ENCODE assay signal across 17 cellular contexts in the genomic region with DNA sequence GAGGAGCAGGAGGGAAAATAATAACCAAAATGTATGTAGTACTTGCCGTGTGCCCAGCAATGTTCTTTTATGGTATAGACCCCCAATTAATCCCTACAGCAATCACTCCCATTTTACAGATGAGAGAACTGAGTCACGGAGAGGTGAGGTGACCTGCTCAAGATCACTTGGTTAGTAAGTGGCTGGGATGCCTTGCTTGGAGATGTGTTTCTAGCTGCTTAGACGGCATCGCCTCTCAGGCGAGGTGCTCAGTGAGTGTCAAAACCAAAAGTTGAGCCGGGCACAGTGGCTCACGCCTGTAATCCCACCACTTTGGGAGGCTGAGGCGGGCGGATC.
DNase-seq lines count a peak whose midpoint lies in the region; ATAC-seq and TF ChIP-seq lines count a peak whose summit lies in the region.
"Had no signal": no experiment of that assay in that cellular context is flagged by ENCODE, and none has a peak within 500 bp of the region (broad histone marks: within the 10 kb centered on the region; RNA-seq: fewer than 3 reads in every experiment).

No MANE protein-coding gene starts in this region.

- H3K23ac ChIP-seq in neuronal stem cell (ENCODE audit: low read depth, low read length, poor library complexity): no peak overlapping the region

- H2BK12ac ChIP-seq in neuronal stem cell (ENCODE audit: low read length): no peak overlapping the region

- DNase-seq in SJSA1 (ENCODE audit: low read depth in 1 of 2, low spot score in 2 of 2): no peak
- no peak for DNase-seq in coronary artery (ENCODE audit: low spot score)
- DNase-seq in neuronal stem cell (ENCODE audit: low spot score): no peak
- DNase-seq in thyroid gland: no peak
- no peak for DNase-seq in effector memory CD4-positive, alpha-beta T cell
- DNase-seq in activated CD4-positive, alpha-beta T cell treated with anti-CD3 and anti-CD28 coated beads for 1 hour: no peak
- DNase-seq: activated CD8-positive, alpha-beta memory T cell treated with anti-CD3 and anti-CD28 coated beads, Interleukin-2, amount 10 ng/mL, durations not matched to agents 7 days and 5 days; activated naive CD4-positive, alpha-beta T cell treated with Interleukin-2 at 50 U/mL for 16 hours; DMS79; midbrain; MM.1S; NCI-H2081 treated with DMSO at 0.1 percent for 48 hours; NCI-H526 treated with DMSO at 0.1 percent for 48 hours; pancreas; Peyer's patch; T-cell had no signal

- no peak overlapping the region for H2AFZ ChIP-seq in neuronal stem cell (ENCODE audit: low read length)

- H2BK120ac ChIP-seq in neuronal stem cell (ENCODE audit: low read depth, low read length): no peak overlapping the region

- no peak overlapping the region for H2AK5ac ChIP-seq in neuronal stem cell (ENCODE audit: low read depth, low read length)

- H3K4ac ChIP-seq in neuronal stem cell (ENCODE audit: low read length): no peak overlapping the region

- peak overlapping the region; percentile 35 for H3K27ac ChIP-seq in SJSA1
- peak overlapping the region; percentile 50 to 88 for H3K27ac ChIP-seq in coronary artery
- H3K27ac ChIP-seq in neuronal stem cell (replicated peaks; ENCODE audit: low read length): no peak overlapping the region
- peak overlapping the region; percentile 19 to 74 (median 44) for H3K27ac ChIP-seq in thyroid gland
- H3K27ac ChIP-seq in effector memory CD4-positive, alpha-beta T cell (ENCODE audit: insufficient read depth, low read length, poor library complexity, severe bottlenecking): no peak overlapping the region

- no peak overlapping the region for H3K9ac ChIP-seq in neuronal stem cell (ENCODE audit: low read depth, low read length, poor library complexity)

- TF ChIP-seq CTCF in coronary artery (IDR thresholded peaks at IDR 0.05): no peak
- no peak for TF ChIP-seq CTCF in thyroid gland (IDR thresholded peaks at IDR 0.05)

- no peak for TF ChIP-seq POLR2A in thyroid gland (IDR thresholded peaks at IDR 0.05)

- no peak overlapping the region for H3K18ac ChIP-seq in neuronal stem cell (ENCODE audit: low read length)

- intact Hi-C loops in thyroid gland (cut with DNase I): no loop called here

- WGBS in neuronal stem cell (ENCODE audit: extremely low coverage in 2 of 2, insufficient read length in 2 of 2, insufficient replicate concordance in 1 of 2), 2 donors: no CpG with 5 or more reads among the region's 9 CpGs
- WGBS in thyroid gland, 2 donors: 92 to 96% methylated on average over 9 of the region's 9 CpGs

- H2BK15ac ChIP-seq in neuronal stem cell (ENCODE audit: low read length): peak overlapping the region; percentile 30

- ATAC-seq in GM19328 (IDR thresholded peaks at IDR 0.05; ENCODE audit: unreplicated experiment): no peak
- ATAC-seq: activated CD8-positive, alpha-beta memory T cell treated with anti-CD3 and anti-CD28 coated beads, Interleukin-2, amount 10 ng/mL, durations not matched to agents 7 days and 5 days; T-cell had no signal

- H4K91ac ChIP-seq in neuronal stem cell (ENCODE audit: low read depth, low read length, poor library complexity): no peak overlapping the region

- H3K9me3 ChIP-seq in SJSA1 (replicated peaks): no peaks in the 10 kb centered on the region
- H3K9me3 ChIP-seq in neuronal stem cell (replicated peaks in 1 of 2; ENCODE audit: control insufficient read depth in 2 of 2, insufficient read depth in 1 of 2, low read depth in 1 of 2, low read length in 2 of 2): no peaks in the 10 kb centered on the region
- no peaks in the 10 kb centered on the region for H3K9me3 ChIP-seq in thyroid gland
- H3K9me3 ChIP-seq in effector memory CD4-positive, alpha-beta T cell (ENCODE audit: control insufficient read depth, low read length): no peaks in the 10 kb centered on the region
- H3K9me3 ChIP-seq: pancreas had no signal

- no peak overlapping the region for H3K4me3 ChIP-seq in SJSA1
- peak overlapping the region; percentile 14 for H3K4me3 ChIP-seq in coronary artery
- H3K4me3 ChIP-seq in neuronal stem cell (ENCODE audit: low read length in 2 of 2): no peak overlapping the region
- no peak overlapping the region for H3K4me3 ChIP-seq in thyroid gland (replicated peaks in 1 of 3)
- H3K4me3 ChIP-seq in effector memory CD4-positive, alpha-beta T cell (ENCODE audit: insufficient read depth, low read depth, low read length, poor library complexity, severe bottlenecking): no peak overlapping the region
- H3K4me3 ChIP-seq: pancreas, Peyer's patch had no signal

- no peak overlapping the region for H3K4me2 ChIP-seq in neuronal stem cell (ENCODE audit: insufficient read depth, low read length, poor library complexity, severe bottlenecking)

- H4K8ac ChIP-seq in neuronal stem cell (ENCODE audit: low read depth, low read length): no peak overlapping the region

- H3K36me3 ChIP-seq in SJSA1 (no peaks in the 10 kb centered on the region), neuronal stem cell (replicated peaks in 1 of 2; ENCODE audit: control insufficient read depth in 2 of 2, insufficient read depth in 2 of 2, low read length in 2 of 2) (no peaks in the 10 kb centered on the region), thyroid gland (no peaks in the 10 kb centered on the region)
- H3K36me3 ChIP-seq in effector memory CD4-positive, alpha-beta T cell (ENCODE audit: control insufficient read depth, insufficient read depth, low read length): no peaks in the 10 kb centered on the region
- H3K36me3 ChIP-seq: pancreas, Peyer's patch had no signal

- H3K79me1 ChIP-seq in neuronal stem cell (ENCODE audit: low read depth, low read length): peaks cover 2% of the 10 kb centered on the region

- H3K14ac ChIP-seq in neuronal stem cell (ENCODE audit: low read length): no peak overlapping the region

- H2BK5ac ChIP-seq in neuronal stem cell (ENCODE audit: low read length): no peak overlapping the region

- H3K27me3 ChIP-seq in SJSA1 (replicated peaks) (no peaks in the 10 kb centered on the region), neuronal stem cell (ENCODE audit: control insufficient read depth in 3 of 3, insufficient read depth in 3 of 3, low read depth in 1 of 3, low read length in 3 of 3) (no peaks in the 10 kb centered on the region), thyroid gland (no peaks in the 10 kb centered on the region)
- peaks cover 3% of the 10 kb centered on the region for H3K27me3 ChIP-seq in effector memory CD4-positive, alpha-beta T cell (replicated peaks; ENCODE audit: control insufficient read depth, insufficient read depth, low read length, poor library complexity, severe bottlenecking)
- H3K27me3 ChIP-seq: pancreas, Peyer's patch had no signal

- H3K4me1 ChIP-seq in SJSA1 (replicated peaks): peaks cover 70% of the 10 kb centered on the region
- peaks cover 32 to 44% of the 10 kb centered on the region in 2 donors for H3K4me1 ChIP-seq in neuronal stem cell (ENCODE audit: control insufficient read depth in 2 of 2, insufficient read depth in 1 of 2, low read depth in 1 of 2, low read length in 2 of 2)
- H3K4me1 ChIP-seq in thyroid gland: peaks cover 41 to 78% of the 10 kb centered on the region in 2 donors
- no peaks in the 10 kb centered on the region for H3K4me1 ChIP-seq in effector memory CD4-positive, alpha-beta T cell (ENCODE audit: control insufficient read depth, insufficient read depth, low read length, poor library complexity, severe bottlenecking)
- H3K4me1 ChIP-seq: pancreas had no signal

Comparison
In these comparisons a context has a peak if more than half of its experiments do, and no peak if none do; other contexts are left out.
1. H3K27ac ChIP-seq: peak in SJSA1 (single experiment), coronary artery (2 of 2) and thyroid gland (3 of 3); none in neuronal stem cell (single experiment) and effector memory CD4-positive, alpha-beta T cell (single experiment).